1 cellular context compared by ENCODE assay signal in the genomic region with DNA sequence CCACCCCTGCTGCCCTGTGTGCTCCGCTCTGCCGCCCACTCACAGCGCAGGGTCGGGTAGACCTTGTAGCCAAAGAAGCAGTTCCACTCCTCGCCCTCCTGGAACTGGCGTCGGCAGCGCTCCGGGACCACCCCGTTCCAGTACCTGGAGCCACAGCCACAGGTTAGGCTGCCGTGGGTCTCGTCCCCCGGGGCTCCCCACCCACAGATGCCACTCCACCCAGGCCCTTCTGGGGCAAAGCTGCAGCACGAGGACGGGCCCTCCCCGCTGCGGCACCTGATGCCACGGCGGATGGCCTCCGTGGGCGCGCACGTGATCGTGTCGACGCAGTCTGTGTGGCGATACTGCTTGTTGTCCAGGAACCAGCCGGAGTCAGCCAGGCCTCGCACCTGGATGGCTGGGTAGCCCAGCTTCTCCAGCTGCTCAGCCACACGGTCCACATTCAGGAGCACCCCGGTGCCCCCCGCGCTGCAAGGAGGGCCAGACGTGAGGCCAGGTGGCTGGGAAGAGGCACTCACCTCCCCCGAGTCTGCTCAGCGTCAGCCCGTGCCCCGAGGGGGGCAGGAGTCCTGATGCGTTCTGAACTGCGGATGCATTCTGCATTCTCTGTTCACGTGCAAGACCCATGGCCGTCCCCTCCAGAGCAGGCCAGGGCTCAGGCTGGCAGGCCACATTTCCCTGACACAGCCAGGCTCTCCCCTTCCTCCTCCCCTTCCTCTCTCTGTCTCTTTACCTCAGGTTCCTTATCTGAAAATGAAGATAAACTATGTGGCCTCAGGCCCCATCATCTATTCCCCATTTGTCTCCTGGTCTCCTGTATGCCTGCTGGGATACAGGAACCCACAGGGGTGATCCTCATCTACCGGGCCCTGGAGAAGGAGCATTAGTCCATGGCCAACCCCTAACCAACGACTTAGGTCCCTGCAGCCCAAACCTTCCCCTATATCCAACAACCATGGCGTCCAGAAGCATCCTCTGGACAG.
TF ChIP-seq lines count a peak whose summit lies in the region.

No MANE protein-coding gene starts in this region.

TF ChIP-seq in HEK293, 187 proteins besides CTCF, POLR2A, EP300 and RAD21 (continued from another document):
- TF ChIP-seq, protein P1, sequence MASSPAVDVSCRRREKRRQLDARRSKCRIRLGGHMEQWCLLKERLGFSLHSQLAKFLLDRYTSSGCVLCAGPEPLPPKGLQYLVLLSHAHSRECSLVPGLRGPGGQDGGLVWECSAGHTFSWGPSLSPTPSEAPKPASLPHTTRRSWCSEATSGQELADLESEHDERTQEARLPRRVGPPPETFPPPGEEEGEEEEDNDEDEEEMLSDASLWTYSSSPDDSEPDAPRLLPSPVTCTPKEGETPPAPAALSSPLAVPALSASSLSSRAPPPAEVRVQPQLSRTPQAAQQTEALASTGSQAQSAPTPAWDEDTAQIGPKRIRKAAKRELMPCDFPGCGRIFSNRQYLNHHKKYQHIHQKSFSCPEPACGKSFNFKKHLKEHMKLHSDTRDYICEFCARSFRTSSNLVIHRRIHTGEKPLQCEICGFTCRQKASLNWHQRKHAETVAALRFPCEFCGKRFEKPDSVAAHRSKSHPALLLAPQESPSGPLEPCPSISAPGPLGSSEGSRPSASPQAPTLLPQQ (tag by site-specific recombination; IDR thresholded peaks at IDR 0.05) = no peak
- TF ChIP-seq ZBTB21 (tag by site-specific recombination; IDR thresholded peaks at IDR 0.05) = no peak
- no peak for TF ChIP-seq ZNF248 (tag by site-specific recombination; IDR thresholded peaks at IDR 0.05)
- TF ChIP-seq, protein P2, sequence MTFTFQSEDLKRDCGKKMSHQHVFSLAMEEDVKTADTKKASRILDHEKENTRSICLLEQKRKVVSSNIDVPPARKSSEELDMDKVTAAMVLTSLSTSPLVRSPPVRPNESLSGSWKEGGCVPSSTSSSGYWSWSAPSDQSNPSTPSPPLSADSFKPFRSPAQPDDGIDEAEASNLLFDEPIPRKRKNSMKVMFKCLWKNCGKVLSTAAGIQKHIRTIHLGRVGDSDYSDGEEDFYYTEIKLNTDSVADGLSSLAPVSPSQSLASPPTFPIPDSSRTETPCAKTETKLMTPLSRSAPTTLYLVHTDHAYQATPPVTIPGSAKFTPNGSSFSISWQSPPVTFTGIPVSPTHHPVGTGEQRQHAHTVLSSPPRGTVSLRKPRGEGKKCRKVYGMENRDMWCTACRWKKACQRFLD (tag by site-specific recombination; IDR thresholded peaks at IDR 0.05) = no peak
- TF ChIP-seq, protein P3, sequence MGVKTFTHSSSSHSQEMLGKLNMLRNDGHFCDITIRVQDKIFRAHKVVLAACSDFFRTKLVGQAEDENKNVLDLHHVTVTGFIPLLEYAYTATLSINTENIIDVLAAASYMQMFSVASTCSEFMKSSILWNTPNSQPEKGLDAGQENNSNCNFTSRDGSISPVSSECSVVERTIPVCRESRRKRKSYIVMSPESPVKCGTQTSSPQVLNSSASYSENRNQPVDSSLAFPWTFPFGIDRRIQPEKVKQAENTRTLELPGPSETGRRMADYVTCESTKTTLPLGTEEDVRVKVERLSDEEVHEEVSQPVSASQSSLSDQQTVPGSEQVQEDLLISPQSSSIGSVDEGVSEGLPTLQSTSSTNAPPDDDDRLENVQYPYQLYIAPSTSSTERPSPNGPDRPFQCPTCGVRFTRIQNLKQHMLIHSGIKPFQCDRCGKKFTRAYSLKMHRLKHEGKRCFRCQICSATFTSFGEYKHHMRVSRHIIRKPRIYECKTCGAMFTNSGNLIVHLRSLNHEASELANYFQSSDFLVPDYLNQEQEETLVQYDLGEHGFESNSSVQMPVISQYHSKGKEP (tag by site-specific recombination; IDR thresholded peaks at IDR 0.05) = 0 out of 2 replicates have a peak, but pooled peaks have one; percentile 43
